8 cellular contexts compared by ENCODE assay signal in the genomic region with DNA sequence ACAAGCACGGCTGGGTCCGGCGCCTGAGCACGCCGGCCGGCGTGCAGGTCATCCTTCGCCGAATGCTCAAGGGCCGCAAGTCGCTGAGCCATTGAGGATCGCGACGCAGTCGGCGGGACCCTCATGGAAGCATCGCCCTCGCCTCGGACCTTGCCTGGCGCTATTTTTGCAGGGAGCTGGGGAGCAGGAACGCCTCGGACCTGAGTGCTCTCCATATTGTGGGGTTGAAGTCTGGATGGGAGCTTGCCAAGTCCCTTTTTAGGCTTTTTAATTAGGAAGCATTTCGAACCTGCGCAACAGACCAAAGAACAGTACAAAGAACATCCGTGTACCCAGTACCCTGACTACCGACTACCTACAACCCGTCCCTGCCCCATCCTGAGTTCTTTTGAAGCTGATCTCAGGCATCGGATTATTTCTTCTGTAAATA. TPM values are rescaled to one million over a fixed set of nuclear protein-coding genes. Genes with fewer than 3 reads are reported as not detected.
A peak's percentile ranks its signal among the peaks of the same experiment; 100 is the strongest.
DNase-seq lines count a peak whose midpoint lies in the region; ATAC-seq, FAIRE-seq and TF ChIP-seq lines count a peak whose summit lies in the region.

No MANE protein-coding gene starts in this region.

- H3K27ac Mint-ChIP-seq in T-helper 1 cell treated with Interleukin-12 subunit alpha and Interleukin-12 subunit beta and Interleukin-4 antibody, amounts not matched to agents 30 μg/mL and 1 μg/mL, for 36 hours: peak overlapping the region; percentile 77
- H3K27ac Mint-ChIP-seq in WTC11: peak overlapping the region; percentile 91
- H3K27ac Mint-ChIP-seq in stimulated activated naive CD8-positive, alpha-beta T cell treated with anti-CD3 and anti-CD28 coated beads, Interleukin-15, amount 100 ng/mL, for 72 hours: peak overlapping the region; percentile 86 to 97

- DNase-seq in T-helper 1 cell (no peak), WTC11 (ENCODE audit: low spot score) (no peak), HT-29 (ENCODE audit: low spot score) (no peak), urothelium cell line (ENCODE audit: low spot score) (no peak)
- DNase-seq in stimulated activated naive CD8-positive, alpha-beta T cell treated with anti-CD3 and anti-CD28 coated beads, Interleukin-15, amount 100 ng/mL, for 72 hours: no peak

- H3K9me3 Mint-ChIP-seq in T-helper 1 cell treated with Interleukin-12 subunit alpha and Interleukin-12 subunit beta and Interleukin-4 antibody, amounts not matched to agents 30 μg/mL and 1 μg/mL, for 36 hours: no peaks in the 10 kb centered on the region
- no peaks in the 10 kb centered on the region for H3K9me3 Mint-ChIP-seq in WTC11
- H3K9me3 Mint-ChIP-seq in stimulated activated naive CD8-positive, alpha-beta T cell treated with anti-CD3 and anti-CD28 coated beads, Interleukin-15, amount 100 ng/mL, for 72 hours: no peaks in the 10 kb centered on the region

- H3K9me3 ChIP-seq in iPS-18c (ENCODE audit: control insufficient read depth, insufficient read depth, low read length): peaks cover 4% of the 10 kb centered on the region

- no peak for ATAC-seq in WTC11
- no peak for ATAC-seq in stimulated activated naive CD8-positive, alpha-beta T cell treated with anti-CD3 and anti-CD28 coated beads, Interleukin-15, amount 100 ng/mL, for 72 hours
- no peak for ATAC-seq in HG02759 (IDR thresholded peaks at IDR 0.05; ENCODE audit: unreplicated experiment)

- no peaks in the 10 kb centered on the region for H3K27me3 Mint-ChIP-seq in T-helper 1 cell treated with Interleukin-12 subunit alpha and Interleukin-12 subunit beta and Interleukin-4 antibody, amounts not matched to agents 30 μg/mL and 1 μg/mL, for 36 hours (ENCODE audit: low read depth)
- no peaks in the 10 kb centered on the region for H3K27me3 Mint-ChIP-seq in WTC11 (ENCODE audit: low read depth)
- H3K27me3 Mint-ChIP-seq in stimulated activated naive CD8-positive, alpha-beta T cell treated with anti-CD3 and anti-CD28 coated beads, Interleukin-15, amount 100 ng/mL, for 72 hours: no peaks in the 10 kb centered on the region

- CTCF ChIA-PET in WTC11 (lab: Charles Lee): interaction anchor here (1.0 to 3.1 kb wide), 5 partner anchors 13 to 148 kb away, joined by 3 to 60 read pairs (median 5); no protein-coding TSS in a partner anchor

- no peak for FAIRE-seq in urothelium cell line (lab: Jason Lieb, UNC)

- peaks cover 4% of the 10 kb centered on the region for H3K36me3 Mint-ChIP-seq in T-helper 1 cell treated with Interleukin-12 subunit alpha and Interleukin-12 subunit beta and Interleukin-4 antibody, amounts not matched to agents 30 μg/mL and 1 μg/mL, for 36 hours (ENCODE audit: low read depth)
- no peaks in the 10 kb centered on the region; the same call in 1 of the 2 replicates for H3K36me3 Mint-ChIP-seq in WTC11

- POLR2A ChIA-PET in WTC11 (lab: Charles Lee): interaction anchor here (0.9 to 1.2 kb wide), 2 partner anchors 13 to 32 kb away, joined by 3 read pairs; no protein-coding TSS in a partner anchor

- no peak for TF ChIP-seq CTCF in WTC11 (IDR thresholded peaks at IDR 0.05)

- peak overlapping the region; percentile 88 for H3K4me3 Mint-ChIP-seq in T-helper 1 cell treated with Interleukin-12 subunit alpha and Interleukin-12 subunit beta and Interleukin-4 antibody, amounts not matched to agents 30 μg/mL and 1 μg/mL, for 36 hours
- H3K4me3 Mint-ChIP-seq in WTC11: peak overlapping the region; percentile 89
- H3K4me3 Mint-ChIP-seq in stimulated activated naive CD8-positive, alpha-beta T cell treated with anti-CD3 and anti-CD28 coated beads, Interleukin-15, amount 100 ng/mL, for 72 hours: peak overlapping the region; percentile 88 to 91

- peak overlapping the region; percentile 85 for H3K4me3 ChIP-seq in iPS-18c (ENCODE audit: insufficient read depth, low read depth, low read length)

- peaks cover 47% of the 10 kb centered on the region for H3K4me1 Mint-ChIP-seq in T-helper 1 cell treated with Interleukin-12 subunit alpha and Interleukin-12 subunit beta and Interleukin-4 antibody, amounts not matched to agents 30 μg/mL and 1 μg/mL, for 36 hours (ENCODE audit: low read depth)
- H3K4me1 Mint-ChIP-seq in WTC11: peaks cover 47% of the 10 kb centered on the region
- H3K4me1 Mint-ChIP-seq in stimulated activated naive CD8-positive, alpha-beta T cell treated with anti-CD3 and anti-CD28 coated beads, Interleukin-15, amount 100 ng/mL, for 72 hours: peaks cover 76% of the 10 kb centered on the region

TF ChIP-seq in WTC11, 78 proteins besides CTCF, POLR2A, EP300 and RAD21:
- TF ChIP-seq, protein P1, sequence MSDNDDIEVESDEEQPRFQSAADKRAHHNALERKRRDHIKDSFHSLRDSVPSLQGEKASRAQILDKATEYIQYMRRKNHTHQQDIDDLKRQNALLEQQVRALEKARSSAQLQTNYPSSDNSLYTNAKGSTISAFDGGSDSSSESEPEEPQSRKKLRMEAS (CRISPR knock-in tag; IDR thresholded peaks at IDR 0.05): peak; percentile 61; the same call in 1 of the 2 replicates
- TF ChIP-seq, protein P2, sequence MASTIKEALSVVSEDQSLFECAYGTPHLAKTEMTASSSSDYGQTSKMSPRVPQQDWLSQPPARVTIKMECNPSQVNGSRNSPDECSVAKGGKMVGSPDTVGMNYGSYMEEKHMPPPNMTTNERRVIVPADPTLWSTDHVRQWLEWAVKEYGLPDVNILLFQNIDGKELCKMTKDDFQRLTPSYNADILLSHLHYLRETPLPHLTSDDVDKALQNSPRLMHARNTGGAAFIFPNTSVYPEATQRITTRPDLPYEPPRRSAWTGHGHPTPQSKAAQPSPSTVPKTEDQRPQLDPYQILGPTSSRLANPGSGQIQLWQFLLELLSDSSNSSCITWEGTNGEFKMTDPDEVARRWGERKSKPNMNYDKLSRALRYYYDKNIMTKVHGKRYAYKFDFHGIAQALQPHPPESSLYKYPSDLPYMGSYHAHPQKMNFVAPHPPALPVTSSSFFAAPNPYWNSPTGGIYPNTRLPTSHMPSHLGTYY (CRISPR knock-in tag; IDR thresholded peaks at IDR 0.05): no peak
- TF ChIP-seq, protein P3, sequence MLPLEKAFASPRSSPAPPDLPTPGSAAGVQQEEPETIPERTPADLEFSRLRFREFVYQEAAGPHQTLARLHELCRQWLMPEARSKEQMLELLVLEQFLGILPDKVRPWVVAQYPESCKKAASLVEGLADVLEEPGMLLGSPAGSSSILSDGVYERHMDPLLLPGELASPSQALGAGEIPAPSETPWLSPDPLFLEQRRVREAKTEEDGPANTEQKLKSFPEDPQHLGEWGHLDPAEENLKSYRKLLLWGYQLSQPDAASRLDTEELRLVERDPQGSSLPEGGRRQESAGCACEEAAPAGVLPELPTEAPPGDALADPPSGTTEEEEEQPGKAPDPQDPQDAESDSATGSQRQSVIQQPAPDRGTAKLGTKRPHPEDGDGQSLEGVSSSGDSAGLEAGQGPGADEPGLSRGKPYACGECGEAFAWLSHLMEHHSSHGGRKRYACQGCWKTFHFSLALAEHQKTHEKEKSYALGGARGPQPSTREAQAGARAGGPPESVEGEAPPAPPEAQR (CRISPR knock-in tag; IDR thresholded peaks at IDR 0.05): no peak
- no peak for TF ChIP-seq RELA (CRISPR knock-in tag; IDR thresholded peaks at IDR 0.05; ENCODE audit: borderline replicate concordance)
- TF ChIP-seq SMAD3 (CRISPR knock-in tag; IDR thresholded peaks at IDR 0.05; ENCODE audit: borderline replicate concordance): no peak
- TF ChIP-seq MYBL2 (CRISPR knock-in tag; IDR thresholded peaks at IDR 0.05): 0 out of 2 replicates have a peak, but pooled peaks have one; percentile 13
- TF ChIP-seq, protein P4, sequence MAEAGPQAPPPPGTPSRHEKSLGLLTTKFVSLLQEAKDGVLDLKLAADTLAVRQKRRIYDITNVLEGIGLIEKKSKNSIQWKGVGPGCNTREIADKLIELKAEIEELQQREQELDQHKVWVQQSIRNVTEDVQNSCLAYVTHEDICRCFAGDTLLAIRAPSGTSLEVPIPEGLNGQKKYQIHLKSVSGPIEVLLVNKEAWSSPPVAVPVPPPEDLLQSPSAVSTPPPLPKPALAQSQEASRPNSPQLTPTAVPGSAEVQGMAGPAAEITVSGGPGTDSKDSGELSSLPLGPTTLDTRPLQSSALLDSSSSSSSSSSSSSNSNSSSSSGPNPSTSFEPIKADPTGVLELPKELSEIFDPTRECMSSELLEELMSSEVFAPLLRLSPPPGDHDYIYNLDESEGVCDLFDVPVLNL (CRISPR knock-in tag; IDR thresholded peaks at IDR 0.05; ENCODE audit: borderline replicate concordance, low read depth): peak; percentile 33; the same call in 1 of the 2 replicates
- TF ChIP-seq ZNF423 (CRISPR knock-in tag; IDR thresholded peaks at IDR 0.05): no peak
- peak; percentile 43; the same call in 1 of the 2 replicates for TF ChIP-seq FOXP1 (CRISPR knock-in tag; IDR thresholded peaks at IDR 0.05; ENCODE audit: borderline replicate concordance)

RNA-seq across cellular contexts. Expression of a gene that starts 0.6 kb away (rescaled TPM):
- total RNA-seq in WTC11 (2021): 117 to 130 TPM (median 122 TPM) in 3 replicates
- 94.6 and 106 TPM in 2 replicates for total RNA-seq in HT-29 (2014; rRNA removed; shearing (Covaris generic))

RNA-seq across cellular contexts. Expression of a gene that starts 3.1 kb away (rescaled TPM):
- 36.2 to 42.8 TPM (median 37.0 TPM) in 3 replicates for total RNA-seq in WTC11 (2021)
- 24.6 and 32.4 TPM in 2 replicates for total RNA-seq in HT-29 (2014; rRNA removed; shearing (Covaris generic))

RNA-seq across cellular contexts. Expression of a gene that starts 3.1 kb away (rescaled TPM):
- 13.2 to 18.1 TPM (median 17.6 TPM) in 3 replicates for total RNA-seq in WTC11 (2021)
- total RNA-seq in HT-29 (2014; rRNA removed; shearing (Covaris generic)): 3.4 and 5.3 TPM in 2 replicates

RNA-seq across cellular contexts. Expression of a gene that starts 24.6 kb away (rescaled TPM):
- total RNA-seq in WTC11 (2021): 9.1 to 12.9 TPM (median 10.2 TPM) in 3 replicates
- total RNA-seq in HT-29 (2014; rRNA removed; shearing (Covaris generic)): 0.08 and 1.4 TPM in 2 replicates

RNA-seq across cellular contexts. Expression of a gene that starts 28.4 kb away (rescaled TPM):
- total RNA-seq in WTC11 (2021): 30.5 to 35.4 TPM (median 32.6 TPM) in 3 replicates
- 2.2 and 2.4 TPM in 2 replicates for total RNA-seq in HT-29 (2014; rRNA removed; shearing (Covaris generic))
